In the genomic region with DNA sequence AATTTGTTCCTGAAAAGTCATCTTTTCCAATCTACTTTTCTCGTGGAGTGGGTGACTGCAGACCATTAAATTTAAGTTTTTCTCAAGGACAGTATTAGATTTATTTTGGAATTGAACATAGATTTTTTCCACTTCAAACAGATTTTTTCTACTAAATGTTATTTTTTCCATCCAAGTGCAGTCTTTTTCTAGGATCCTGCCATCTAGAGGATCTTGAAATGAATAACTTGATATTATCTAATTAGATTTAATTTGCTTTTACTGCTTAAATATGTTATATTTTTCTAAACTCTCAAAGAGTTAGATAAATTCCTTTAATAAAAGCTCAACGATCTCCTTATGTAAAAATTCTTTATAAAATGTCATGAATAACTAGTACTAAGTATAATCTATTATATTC, we compare ENCODE assay signal across 27 cellular contexts.
A peak's percentile ranks its signal among the peaks of the same experiment; 100 is the strongest.
DNase-seq lines count a peak whose midpoint lies in the region; ATAC-seq, FAIRE-seq and TF ChIP-seq lines count a peak whose summit lies in the region.
"Had no signal": no experiment of that assay in that cellular context is flagged by ENCODE, and none has a peak within 500 bp of the region (broad histone marks: within the 10 kb centered on the region; RNA-seq: fewer than 3 reads in every experiment).

No MANE protein-coding gene starts in this region.

- ATAC-seq in GM19397 (IDR thresholded peaks at IDR 0.05; ENCODE audit: unreplicated experiment) (no peak), HG03354 (IDR thresholded peaks at IDR 0.05; ENCODE audit: poor library complexity, severe bottlenecking, unreplicated experiment) (no peak)
- ATAC-seq: activated CD8-positive, alpha-beta T cell treated with anti-CD3 and anti-CD28 coated beads, Interleukin-2, amount 10 ng/mL, durations not matched to agents 7 days and 5 days; GM12878; right lobe of liver had no signal

- H2AFZ ChIP-seq in hepatocyte: no peak overlapping the region

- H3K4me3 ChIP-seq in astrocyte of the spinal cord (ENCODE audit: low read depth, low read length) (no peak overlapping the region), hepatocyte (no peak overlapping the region)
- H3K4me3 ChIP-seq: GM12878, right lobe of liver had no signal

- H3K4me1 ChIP-seq in hepatocyte (ENCODE audit: insufficient read depth): no peaks in the 10 kb centered on the region
- H3K4me1 ChIP-seq: right lobe of liver had no signal

- H3K27me3 ChIP-seq in hepatocyte: no peaks in the 10 kb centered on the region
- H3K27me3 ChIP-seq: right lobe of liver had no signal

- no peak overlapping the region for H3K27ac ChIP-seq in hepatocyte
- H3K27ac ChIP-seq: right lobe of liver had no signal

- H3K9me3 ChIP-seq in hepatocyte (ENCODE audit: low read depth): peaks cover 5% of the 10 kb centered on the region
- H3K9me3 ChIP-seq: right lobe of liver had no signal

- in situ Hi-C loops in astrocyte of the spinal cord (cut with HindIII; ENCODE audit: low sequenced_read_pairs): no loop called here

- H3K36me3 ChIP-seq in hepatocyte (replicated peaks; ENCODE audit: insufficient read depth, low read depth): no peaks in the 10 kb centered on the region
- H3K36me3 ChIP-seq: right lobe of liver had no signal

- no peak overlapping the region for H3K4me2 ChIP-seq in hepatocyte

- peak; percentile 88 for FAIRE-seq in A204.1 (lab: Jason Lieb, UNC)
- FAIRE-seq: colon, GM12878, HTR-8/SVneo, urothelium cell line had no signal

- no peaks in the 10 kb centered on the region for H4K20me1 ChIP-seq in hepatocyte (ENCODE audit: insufficient read depth, poor library complexity, severe bottlenecking)

- H3K9me2 ChIP-seq in hepatocyte (replicated peaks; ENCODE audit: insufficient read depth): no peaks in the 10 kb centered on the region

- peak; percentile 30 for DNase-seq in HCEC 1CT
- peak; percentile 22 for DNase-seq in astrocyte of the spinal cord (ENCODE audit: low read depth, low spot score)
- DNase-seq in hepatocyte (ENCODE audit: low spot score): no peak
- no peak for DNase-seq in hepatic stellate cell (ENCODE audit: low spot score)
- DNase-seq in anterior cingulate cortex (lab: John Stamatoyannopoulos, UW): no peak
- DNase-seq: ACHN; activated CD8-positive, alpha-beta T cell treated with anti-CD3 and anti-CD28 coated beads, Interleukin-2, amount 10 ng/mL, durations not matched to agents 7 days and 5 days; activated naive CD4-positive, alpha-beta T cell treated with anti-CD3 and anti-CD28 coated beads for 36 hours; activated T-cell treated with anti-CD3 and anti-CD28 coated beads, Interleukin-2, amount 50 U/mL, for 1 hour; DMS153; foreskin melanocyte; Karpas-422; kidney glomerular epithelial cell; naive B cell; NCI-H1105; NCI-H2081; NCI-H446 treated with DMSO at 0.1 percent for 48 hours; NK-92 treated with Interleukin-12 subunit alpha and Interleukin-12 subunit beta, amount 100 ng/mL, for 24 hours; right lobe of liver; T1000 had no signal

- 62% methylated on average over 2 of the region's 2 CpGs for WGBS in hepatocyte (ENCODE audit: low lambda C conversion rate, missing lambda C conversion rate)

- TF ChIP-seq CTCF in astrocyte of the spinal cord (IDR thresholded peaks at IDR 0.05; ENCODE audit: low read depth, low read length) (peak; percentile 27), hepatocyte (IDR thresholded peaks at IDR 0.05; ENCODE audit: poor library complexity) (peak; percentile 17)

- H3K79me2 ChIP-seq in hepatocyte: no peaks in the 10 kb centered on the region

Comparison
In these comparisons a context has a peak if more than half of its experiments do, and no peak if none do; other contexts are left out.
1. DNase-seq: peak in HCEC 1CT (single experiment) and astrocyte of the spinal cord (single experiment); none in hepatocyte (single experiment), hepatic stellate cell (single experiment) and anterior cingulate cortex (0 of 58).